5 cellular contexts compared by ENCODE assay signal in genomic region chr12:130511285-130511684, GRCh38.
"Had no signal": no experiment of that assay in that cellular context is flagged by ENCODE, and none has a peak within 500 bp of the region (broad histone marks: within the 10 kb centered on the region; RNA-seq: fewer than 3 reads in every experiment).

No MANE protein-coding gene starts in this region.

- ATAC-seq: GM23338, HepG2 had no signal

- H3K4me3 ChIP-seq: GM23338 had no signal

- H3K27ac ChIP-seq: HL-60 had no signal

- DNase-seq: H9, HCEC 1CT had no signal

- H3K4me2 ChIP-seq: GM23338 had no signal
